ENCODE assay signal across 28 cellular contexts in the genomic region with DNA sequence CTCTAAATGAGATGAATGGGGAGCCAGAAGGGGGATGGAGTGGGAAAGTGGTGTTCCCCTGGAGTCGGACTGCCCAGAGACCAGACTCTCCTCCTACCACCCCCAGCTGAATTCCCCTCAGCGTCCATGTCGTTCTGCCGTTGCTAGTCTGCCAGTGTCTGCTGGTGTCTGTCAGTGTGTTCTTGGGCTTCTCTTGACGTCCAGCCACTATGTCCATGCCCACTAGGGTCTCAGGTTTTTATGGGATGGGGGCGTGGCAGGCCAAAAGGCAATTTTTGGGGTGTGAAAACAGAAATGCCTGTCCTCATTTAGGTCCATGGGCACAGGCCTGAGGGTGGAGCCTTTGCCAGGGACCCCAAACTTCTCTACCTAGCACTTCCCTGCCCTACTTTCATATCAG.
"Had no signal": no experiment of that assay in that cellular context is flagged by ENCODE, and none has a peak within 500 bp of the region (broad histone marks: within the 10 kb centered on the region; RNA-seq: fewer than 3 reads in every experiment).

No MANE protein-coding gene starts in this region.

- ATAC-seq: effector memory CD8-positive, alpha-beta T cell; esophagus mucosa; foreskin keratinocyte; gastrocnemius medialis; gastroesophageal sphincter; heart left ventricle; heart right ventricle had no signal

- H3K4me3 ChIP-seq: colonic mucosa, coronary artery, dorsolateral prefrontal cortex, esophagus muscularis mucosa, esophagus squamous epithelium, gastrocnemius medialis, gastroesophageal sphincter, heart left ventricle, heart right ventricle had no signal

- H3K27ac ChIP-seq: colonic mucosa, coronary artery, dorsolateral prefrontal cortex, epithelial cell of prostate, esophagus muscularis mucosa, esophagus squamous epithelium, foreskin keratinocyte, gastrocnemius medialis, gastroesophageal sphincter, heart left ventricle, heart right ventricle had no signal

- FAIRE-seq: colon, endometrium, endothelial cell of umbilical vein, frontal cortex had no signal

- H3K27me3 ChIP-seq: colonic mucosa, dorsolateral prefrontal cortex, esophagus muscularis mucosa, esophagus squamous epithelium, foreskin keratinocyte, gastrocnemius medialis, gastroesophageal sphincter, heart left ventricle, heart right ventricle had no signal

- H3K9me3 ChIP-seq: colonic mucosa, esophagus muscularis mucosa, esophagus squamous epithelium, gastrocnemius medialis, heart left ventricle had no signal

- DNase-seq: colonic mucosa; cortex of kidney; dermis blood vessel endothelial cell; dorsolateral prefrontal cortex; effector CD4-positive, alpha-beta T cell; effector CD8-positive, alpha-beta T cell; effector memory CD4-positive, alpha-beta T cell; effector memory CD8-positive, alpha-beta T cell; endodermal cell; erythroblast; esophagus squamous epithelium; foreskin fibroblast; foreskin keratinocyte; foreskin melanocyte; gastrocnemius medialis; glutamatergic neuron; head of caudate nucleus; heart left ventricle; heart right ventricle had no signal

- H3K4me1 ChIP-seq: colonic mucosa, esophagus muscularis mucosa, esophagus squamous epithelium, foreskin keratinocyte, gastrocnemius medialis, gastroesophageal sphincter, heart left ventricle, heart right ventricle had no signal

- H3K36me3 ChIP-seq: colonic mucosa, esophagus muscularis mucosa, esophagus squamous epithelium, gastrocnemius medialis, gastroesophageal sphincter, heart left ventricle, heart right ventricle had no signal
